ENCODE assay signal across 16 cellular contexts in genomic region chr5:143176048-143176447, GRCh38.
DNase-seq lines count a peak whose midpoint lies in the region; ATAC-seq and TF ChIP-seq lines count a peak whose summit lies in the region.
"Had no signal": no experiment of that assay in that cellular context is flagged by ENCODE, and none has a peak within 500 bp of the region (broad histone marks: within the 10 kb centered on the region; RNA-seq: fewer than 3 reads in every experiment).

No MANE protein-coding gene starts in this region.

- H3K36me3 ChIP-seq in left ventricle myocardium inferior (peaks cover 12% of the 10 kb centered on the region), right atrium auricular region (no peaks in the 10 kb centered on the region), PC-3 (ENCODE audit: low read depth, low read length) (no peaks in the 10 kb centered on the region), ovary (no peaks in the 10 kb centered on the region), endodermal cell (ENCODE audit: control insufficient read depth, insufficient read depth, low read length) (no peaks in the 10 kb centered on the region)
- H3K36me3 ChIP-seq: upper lobe of left lung had no signal

- H3K4me1 Mint-ChIP-seq in endodermal cell = peaks cover 47% of the 10 kb centered on the region
- H3K4me1 Mint-ChIP-seq in activated T-cell treated with anti-CD3 and anti-CD28 coated beads, Interleukin-2, amount 50 U/mL, for 72 hours (ENCODE audit: low read depth) = peaks cover 5% of the 10 kb centered on the region

- TF ChIP-seq CTCF in left ventricle myocardium inferior (IDR thresholded peaks at IDR 0.05; ENCODE audit: borderline replicate concordance) = no peak
- no peak for TF ChIP-seq CTCF in right atrium auricular region (IDR thresholded peaks at IDR 0.05)
- no peak for TF ChIP-seq CTCF in PC-3 (conservative IDR thresholded peaks at IDR 0.05; ENCODE audit: low read depth, low read length)
- TF ChIP-seq CTCF in ovary (IDR thresholded peaks at IDR 0.05) = no peak
- no peak for TF ChIP-seq CTCF in endodermal cell (conservative IDR thresholded peaks at IDR 0.05)

- H3K4me3 ChIP-seq in left ventricle myocardium inferior (no peak overlapping the region), right atrium auricular region (no peak overlapping the region), PC-3 (ENCODE audit: low read length) (no peak overlapping the region), ovary (no peak overlapping the region), endodermal cell (ENCODE audit: low read length) (no peak overlapping the region)
- H3K4me3 ChIP-seq: upper lobe of left lung had no signal

- H3K4me1 ChIP-seq in left ventricle myocardium inferior (peaks cover 88% of the 10 kb centered on the region), right atrium auricular region (peaks cover 0 to 7% of the 10 kb centered on the region in 2 donors), PC-3 (ENCODE audit: insufficient read depth, low read length) (peaks cover 22% of the 10 kb centered on the region), ovary (ENCODE audit: insufficient read depth) (no peaks in the 10 kb centered on the region), endodermal cell (ENCODE audit: control insufficient read depth, insufficient read depth, low read length) (peaks cover 23% of the 10 kb centered on the region)

- H3K27me3 ChIP-seq in left ventricle myocardium inferior (ENCODE audit: low read depth) = no peaks in the 10 kb centered on the region
- no peaks in the 10 kb centered on the region for H3K27me3 ChIP-seq in right atrium auricular region
- no peaks in the 10 kb centered on the region for H3K27me3 ChIP-seq in PC-3 (ENCODE audit: low read length)
- no peaks in the 10 kb centered on the region for H3K27me3 ChIP-seq in ovary
- H3K27me3 ChIP-seq in endodermal cell (ENCODE audit: control insufficient read depth, insufficient read depth, low read length, poor library complexity, severe bottlenecking) = no peaks in the 10 kb centered on the region
- H3K27me3 ChIP-seq: upper lobe of left lung had no signal

- POLR2A ChIA-PET in PC-3 (lab: Charles Lee; ENCODE audit: unreplicated experiment) = no interaction called here

- H3K9ac ChIP-seq in PC-3 (ENCODE audit: low read length) (no peak overlapping the region; the same call in 1 of the 2 replicates), endodermal cell (ENCODE audit: extremely low read depth, low read length, poor library complexity, severe bottlenecking) (no peak overlapping the region)

- H3K9me3 ChIP-seq in left ventricle myocardium inferior (replicated peaks) (no peaks in the 10 kb centered on the region), right atrium auricular region (no peaks in the 10 kb centered on the region), PC-3 (ENCODE audit: low read length) (no peaks in the 10 kb centered on the region), ovary (no peaks in the 10 kb centered on the region), endodermal cell (ENCODE audit: control insufficient read depth, low read length) (no peaks in the 10 kb centered on the region)
- H3K9me3 ChIP-seq: upper lobe of left lung had no signal

- no peak for TF ChIP-seq EP300 in ovary (IDR thresholded peaks at IDR 0.05)

- H3K9me3 Mint-ChIP-seq in endodermal cell = no peaks in the 10 kb centered on the region
- peaks cover 0 to 2% of the 10 kb centered on the region in 2 donors for H3K9me3 Mint-ChIP-seq in activated T-cell treated with anti-CD3 and anti-CD28 coated beads, Interleukin-2, amount 50 U/mL, for 72 hours
- H3K9me3 Mint-ChIP-seq: activated T-cell treated with anti-CD3 and anti-CD28 coated beads, Interleukin-2, amount 50 U/mL, for 24 hours; mesothelial cell of epicardium had no signal

- no peaks in the 10 kb centered on the region for H3K79me2 ChIP-seq in PC-3 (ENCODE audit: low read length)

- intact Hi-C loops in left ventricle myocardium inferior (cut with micrococcal nuclease) = no loop called here
- intact Hi-C loops in PC-3 (cut with micrococcal nuclease) = loop anchor here (2.0 kb wide), 3 partner anchors 69 to 141 kb away; no protein-coding TSS in a partner anchor
- intact Hi-C loops in left ventricle myocardium superior (cut with micrococcal nuclease) = no loop called here
- intact Hi-C loops in ovary (cut with DNase I) = no loop called here

- CTCF ChIA-PET in PC-3 (lab: Charles Lee) = no interaction called here

- no peak for ATAC-seq in PC-3
- ATAC-seq in left ventricle myocardium superior = peak; percentile 30
- ATAC-seq in HG03442 (IDR thresholded peaks at IDR 0.05; ENCODE audit: unreplicated experiment) = no peak
- no peak for ATAC-seq in activated T-cell treated with anti-CD3 and anti-CD28 coated beads, Interleukin-2, amount 50 U/mL, for 72 hours (replicated peaks in 1 of 2)

- no peaks in the 10 kb centered on the region for H4K20me1 ChIP-seq in PC-3 (ENCODE audit: low read length)

- WGBS in ovary, 3 donors = 87 to 90% (median 90%) methylated on average over 3 of the region's 3 CpGs
- WGBS in endodermal cell (ENCODE audit: insufficient coverage in 1 of 2, insufficient read length in 1 of 2), 2 experiments = 95 to 100% methylated on average over 1 to 3 of the region's 3 CpGs

- H3K9me2 ChIP-seq in PC-3 (replicated peaks; ENCODE audit: low read length) = no peaks in the 10 kb centered on the region

- no peaks in the 10 kb centered on the region for H3K27me3 Mint-ChIP-seq in endodermal cell (ENCODE audit: insufficient read depth)
- no peaks in the 10 kb centered on the region for H3K27me3 Mint-ChIP-seq in activated T-cell treated with anti-CD3 and anti-CD28 coated beads, Interleukin-2, amount 50 U/mL, for 72 hours (ENCODE audit: low read depth)
- H3K27me3 Mint-ChIP-seq: activated T-cell treated with anti-CD3 and anti-CD28 coated beads, Interleukin-2, amount 50 U/mL, for 24 hours had no signal

- H3K4me3 Mint-ChIP-seq in endodermal cell = no peak overlapping the region
- H3K4me3 Mint-ChIP-seq in activated T-cell treated with anti-CD3 and anti-CD28 coated beads, Interleukin-2, amount 50 U/mL, for 72 hours = no peak overlapping the region
- H3K4me3 Mint-ChIP-seq: activated T-cell treated with anti-CD3 and anti-CD28 coated beads, Interleukin-2, amount 50 U/mL, for 24 hours; mesothelial cell of epicardium had no signal

- no peak for TF ChIP-seq POLR2A in ovary (IDR thresholded peaks at IDR 0.05)

- BruUV-seq in PC-3 (replicated peaks; lab: Mats Ljungman, UMichigan) = no TSS peak

- H3K36me3 Mint-ChIP-seq in endodermal cell (ENCODE audit: low read depth) = peaks cover 8% of the 10 kb centered on the region
- peaks cover 0 to 6% of the 10 kb centered on the region in 2 donors for H3K36me3 Mint-ChIP-seq in activated T-cell treated with anti-CD3 and anti-CD28 coated beads, Interleukin-2, amount 50 U/mL, for 72 hours (ENCODE audit: insufficient read depth in 2 of 2)
- H3K36me3 Mint-ChIP-seq: mesothelial cell of epicardium had no signal

- H3K27ac ChIP-seq in left ventricle myocardium inferior (replicated peaks) (peak overlapping the region; percentile 52), right atrium auricular region (no peak overlapping the region), PC-3 (ENCODE audit: low read length) (peak overlapping the region; percentile 83), ovary (no peak overlapping the region), endodermal cell (ENCODE audit: low read depth, low read length) (no peak overlapping the region)
- H3K27ac ChIP-seq: upper lobe of left lung had no signal

- H2AFZ ChIP-seq in PC-3 (ENCODE audit: low read length) = no peak overlapping the region

- H3K27ac Mint-ChIP-seq in endodermal cell = no peak overlapping the region
- H3K27ac Mint-ChIP-seq in activated T-cell treated with anti-CD3 and anti-CD28 coated beads, Interleukin-2, amount 50 U/mL, for 72 hours = no peak overlapping the region
- H3K27ac Mint-ChIP-seq: activated T-cell treated with anti-CD3 and anti-CD28 coated beads, Interleukin-2, amount 50 U/mL, for 24 hours; mesothelial cell of epicardium had no signal

- H3F3A ChIP-seq in PC-3 (ENCODE audit: low read length, unreplicated experiment) = no peaks in the 10 kb centered on the region

- H3K4me2 ChIP-seq in PC-3 (ENCODE audit: low read length) = no peak overlapping the region

- DNase-seq in left ventricle myocardium inferior (no peak), right atrium auricular region (ENCODE audit: low spot score) (no peak), PC-3 (no peak), left ventricle myocardium superior (no peak), ovary (no peak), endodermal cell (no peak)
- no peak for DNase-seq in activated T-cell treated with anti-CD3 and anti-CD28 coated beads, Interleukin-2, amount 50 U/mL, for 72 hours
- DNase-seq: activated CD4-positive, alpha-beta T cell treated with anti-CD3 and anti-CD28 coated beads for 4 hours; activated T-cell treated with anti-CD3 and anti-CD28 coated beads, Interleukin-2, amount 50 U/mL, for 24 hours; dermis blood vessel endothelial cell; NCI-H2081 treated with DMSO at 0.1 percent for 48 hours; stimulated activated CD4-positive, alpha-beta T cell treated with anti-CD3 and anti-CD28 coated beads, Interleukin-4, amount 100 ng/mL, for 1 hour; T-helper 1 cell; upper lobe of left lung had no signal

Comparison
In these comparisons a context has a peak if more than half of its experiments do, and no peak if none do; other contexts are left out.
1. H3K27ac ChIP-seq: peak in left ventricle myocardium inferior (single experiment) and PC-3 (single experiment); none in right atrium auricular region (0 of 2), ovary (0 of 2) and endodermal cell (single experiment).